ENCODE assay signal across 1 cellular context in the genomic region with DNA sequence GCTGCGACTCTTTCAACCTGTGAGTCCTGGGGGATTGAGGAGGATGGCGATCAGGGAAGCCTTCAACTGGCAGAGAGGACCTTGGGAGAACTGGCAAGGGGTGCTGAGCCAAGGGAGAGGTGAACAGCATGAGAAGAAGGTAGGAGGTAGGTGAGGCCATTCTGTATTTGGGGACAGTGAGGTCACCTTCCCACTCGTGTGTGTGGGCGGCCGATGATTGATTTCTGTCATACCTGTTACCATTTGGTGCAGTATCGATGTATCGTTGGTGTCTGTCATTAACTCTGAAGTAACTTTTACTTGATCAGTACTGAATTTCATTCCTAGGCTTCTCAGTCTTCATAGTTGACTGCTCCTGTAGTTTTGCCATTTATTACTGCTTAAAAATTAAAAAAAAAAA.
TF ChIP-seq lines count a peak whose summit lies in the region.

No MANE protein-coding gene starts in this region.

TF ChIP-seq in GM23338, 12 proteins besides CTCF, POLR2A, EP300 and RAD21 (continued from another document):
- TF ChIP-seq, protein P1, sequence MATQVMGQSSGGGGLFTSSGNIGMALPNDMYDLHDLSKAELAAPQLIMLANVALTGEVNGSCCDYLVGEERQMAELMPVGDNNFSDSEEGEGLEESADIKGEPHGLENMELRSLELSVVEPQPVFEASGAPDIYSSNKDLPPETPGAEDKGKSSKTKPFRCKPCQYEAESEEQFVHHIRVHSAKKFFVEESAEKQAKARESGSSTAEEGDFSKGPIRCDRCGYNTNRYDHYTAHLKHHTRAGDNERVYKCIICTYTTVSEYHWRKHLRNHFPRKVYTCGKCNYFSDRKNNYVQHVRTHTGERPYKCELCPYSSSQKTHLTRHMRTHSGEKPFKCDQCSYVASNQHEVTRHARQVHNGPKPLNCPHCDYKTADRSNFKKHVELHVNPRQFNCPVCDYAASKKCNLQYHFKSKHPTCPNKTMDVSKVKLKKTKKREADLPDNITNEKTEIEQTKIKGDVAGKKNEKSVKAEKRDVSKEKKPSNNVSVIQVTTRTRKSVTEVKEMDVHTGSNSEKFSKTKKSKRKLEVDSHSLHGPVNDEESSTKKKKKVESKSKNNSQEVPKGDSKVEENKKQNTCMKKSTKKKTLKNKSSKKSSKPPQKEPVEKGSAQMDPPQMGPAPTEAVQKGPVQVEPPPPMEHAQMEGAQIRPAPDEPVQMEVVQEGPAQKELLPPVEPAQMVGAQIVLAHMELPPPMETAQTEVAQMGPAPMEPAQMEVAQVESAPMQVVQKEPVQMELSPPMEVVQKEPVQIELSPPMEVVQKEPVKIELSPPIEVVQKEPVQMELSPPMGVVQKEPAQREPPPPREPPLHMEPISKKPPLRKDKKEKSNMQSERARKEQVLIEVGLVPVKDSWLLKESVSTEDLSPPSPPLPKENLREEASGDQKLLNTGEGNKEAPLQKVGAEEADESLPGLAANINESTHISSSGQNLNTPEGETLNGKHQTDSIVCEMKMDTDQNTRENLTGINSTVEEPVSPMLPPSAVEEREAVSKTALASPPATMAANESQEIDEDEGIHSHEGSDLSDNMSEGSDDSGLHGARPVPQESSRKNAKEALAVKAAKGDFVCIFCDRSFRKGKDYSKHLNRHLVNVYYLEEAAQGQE (IDR thresholded peaks at IDR 0.05; ENCODE audit: unreplicated experiment), result no peak
- no peak for TF ChIP-seq STAT1 (IDR thresholded peaks at IDR 0.05; ENCODE audit: unreplicated experiment)
